In genomic region chr17:27402943-27403342, GRCh38 we compare ENCODE assay signal across 21 cellular contexts. TPM values are rescaled to one million over a fixed set of nuclear protein-coding genes. Genes with fewer than 3 reads are reported as not detected.
A peak's percentile ranks its signal among the peaks of the same experiment; 100 is the strongest.
DNase-seq lines count a peak whose midpoint lies in the region; ATAC-seq, FAIRE-seq and TF ChIP-seq lines count a peak whose summit lies in the region.
"Had no signal": no experiment of that assay in that cellular context is flagged by ENCODE, and none has a peak within 500 bp of the region (broad histone marks: within the 10 kb centered on the region; RNA-seq: fewer than 3 reads in every experiment).

No MANE protein-coding gene starts in this region.

- no peak overlapping the region for H3K9ac ChIP-seq in K562 (ENCODE audit: insufficient read depth in 1 of 2, low read depth in 2 of 2, low read length in 2 of 2)

- H3K9me1 ChIP-seq in K562 (ENCODE audit: control insufficient read depth, insufficient read depth, low read length): no peaks in the 10 kb centered on the region

- peak overlapping the region; percentile 78 for H3K27ac Mint-ChIP-seq in neural crest cell (ENCODE audit: unreplicated experiment)
- H3K27ac Mint-ChIP-seq: CD8-positive, alpha-beta T cell; HFFc6 had no signal

- no peaks in the 10 kb centered on the region for H3K27me3 ChIP-seq in K562 (ENCODE audit: control insufficient read depth in 2 of 2, insufficient read depth in 2 of 2, low read length in 2 of 2)
- no peaks in the 10 kb centered on the region for H3K27me3 ChIP-seq in right lobe of liver

- TF ChIP-seq POLR2A in K562 (conservative IDR thresholded peaks at IDR 0.05): no peak
- no peak for TF ChIP-seq POLR2A in right lobe of liver (IDR thresholded peaks at IDR 0.05)

- CTCF ChIA-PET in K562 (lab: Yijun Ruan, JAX; ENCODE audit: low intra/inter-chr PET ratio): no interaction called here

- no TSS peak for BruUV-seq in K562 (replicated peaks; lab: Mats Ljungman, UMichigan)

- H3K79me2 ChIP-seq in K562 (ENCODE audit: control insufficient read depth, insufficient read depth, low read length): no peaks in the 10 kb centered on the region

- no peak for TF ChIP-seq EP300 in K562 (IDR thresholded peaks at IDR 0.05; ENCODE audit: low read length)

- no peak overlapping the region for H3K4me3 Mint-ChIP-seq in neural crest cell
- H3K4me3 Mint-ChIP-seq: CD8-positive, alpha-beta T cell; HFFc6 had no signal

- H3K4me1 ChIP-seq in K562 (replicated peaks in 1 of 2; ENCODE audit: control insufficient read depth in 2 of 2, insufficient read depth in 2 of 2, low read length in 2 of 2) (peaks cover 9 to 11% of the 10 kb centered on the region in 2 experiments; a peak in 3 of 5 replicates), right lobe of liver (no peaks in the 10 kb centered on the region)

- TF ChIP-seq RAD21 in K562 (CRISPR knock-in tag; conservative IDR thresholded peaks at IDR 0.05 in 1 of 2, IDR thresholded peaks at IDR 0.05 in 1 of 2): no peak

- H3K4me3 ChIP-seq in K562 (no peak overlapping the region), right lobe of liver (no peak overlapping the region)
- H3K4me3 ChIP-seq: A549 had no signal

- peaks cover 6% of the 10 kb centered on the region for H3K27me3 Mint-ChIP-seq in neural crest cell (ENCODE audit: low read depth)

- POLR2A ChIA-PET in K562 (lab: Yijun Ruan, JAX): interaction anchor here (1.1 to 2.2 kb wide), 2 partner anchors 10 to 57 kb away, joined by 4 to 6 read pairs; no protein-coding TSS in a partner anchor

- 0 out of 3 replicates have a peak, but pooled peaks have one; percentile 10 for ATAC-seq in K562
- no peak for ATAC-seq in sciatic nerve
- no peak for ATAC-seq in HG02938 (IDR thresholded peaks at IDR 0.05; ENCODE audit: unreplicated experiment)
- no peak for ATAC-seq in right lobe of liver
- ATAC-seq: A549; CD8-positive, alpha-beta T cell; HCT116 had no signal

- H3K36me3 Mint-ChIP-seq in neural crest cell (ENCODE audit: low read depth): no peaks in the 10 kb centered on the region
- H3K36me3 Mint-ChIP-seq: CD8-positive, alpha-beta T cell had no signal

- 48% methylated on average over 5 of the region's 5 CpGs for WGBS in K562 (ENCODE audit: insufficient coverage, low coverage, missing lambda C conversion rate)
- WGBS in right lobe of liver (ENCODE audit: insufficient coverage, low coverage, low lambda C conversion rate, missing lambda C conversion rate): 93% methylated on average over 2 of the region's 5 CpGs

- H2AFZ ChIP-seq in K562 (ENCODE audit: low read depth, low read length): peak overlapping the region; percentile 55

- no peaks in the 10 kb centered on the region for H3K9me3 Mint-ChIP-seq in neural crest cell
- H3K9me3 Mint-ChIP-seq: CD8-positive, alpha-beta T cell; HFFc6 had no signal

- in situ Hi-C loops in K562 (cut with MboI): no loop called here

- H3K27ac ChIP-seq in K562 (ENCODE audit: extremely low read depth, low read depth, low read length): no peak overlapping the region
- no peak overlapping the region for H3K27ac ChIP-seq in right lobe of liver
- H3K27ac ChIP-seq: 22Rv1, A549 had no signal

- H3K4me2 ChIP-seq in K562 (ENCODE audit: insufficient read depth, low read length): no peak overlapping the region; the same call in 1 of the 2 replicates
- H3K4me2 ChIP-seq: A549 had no signal

- TF ChIP-seq CTCF in K562 (IDR thresholded peaks at IDR 0.05 in 2 of 3, conservative IDR thresholded peaks at IDR 0.05 in 1 of 3; ENCODE audit: insufficient read depth in 2 of 3, low read depth in 1 of 3, low read length in 3 of 3) (no peak), neural crest cell (conservative IDR thresholded peaks at IDR 0.05) (no peak), right lobe of liver (IDR thresholded peaks at IDR 0.05) (no peak)

- peak; percentile 19 for FAIRE-seq in K562 (lab: Jason Lieb, UNC)
- FAIRE-seq: A549, G401.6, GM12891, GM19239, H54, HepG2, HTR-8/SVneo had no signal

- no peaks in the 10 kb centered on the region for H3K36me3 ChIP-seq in K562 (ENCODE audit: control insufficient read depth, insufficient read depth, low read length)
- H3K36me3 ChIP-seq in right lobe of liver: no peaks in the 10 kb centered on the region

- peaks cover 11% of the 10 kb centered on the region for H3K4me1 Mint-ChIP-seq in neural crest cell

- DNase-seq in activated CD8-positive, alpha-beta memory T cell treated with anti-CD3 and anti-CD28 coated beads for 24 hours: peak; percentile 24
- DNase-seq in activated CD8-positive, alpha-beta memory T cell treated with anti-CD3 and anti-CD28 coated beads, Interleukin-2, amount 50 U/mL, for 4 hours: no peak
- DNase-seq in K562 (ENCODE audit: extremely low read depth in 1 of 4, low spot score in 3 of 4) (no peak), neural crest cell (ENCODE audit: low read depth, low spot score) (no peak), sciatic nerve (ENCODE audit: low spot score) (peak; percentile 17), right lobe of liver (no peak), SKM-1 (lab: John Stamatoyannopoulos, UW; ENCODE audit: unreplicated experiment) (no peak)
- DNase-seq: AML-193; Calu3; CD8-positive, alpha-beta T cell; HFFc6 had no signal

- intact Hi-C loops in K562 (cut with micrococcal nuclease): no loop called here
- intact Hi-C loops in sciatic nerve (cut with DNase I): no loop called here
- intact Hi-C loops in right lobe of liver (cut with DNase I): no loop called here

- no peaks in the 10 kb centered on the region for H3K9me3 ChIP-seq in K562 (replicated peaks; ENCODE audit: control insufficient read depth, insufficient read depth, low read depth, low read length)
- H3K9me3 ChIP-seq in right lobe of liver: no peaks in the 10 kb centered on the region
- H3K9me3 ChIP-seq: A549 had no signal

- no peaks in the 10 kb centered on the region for H4K20me1 ChIP-seq in K562 (replicated peaks; ENCODE audit: control insufficient read depth, insufficient read depth, low read length)

TF ChIP-seq in K562, 482 proteins besides CTCF, POLR2A, EP300 and RAD21 (continues in another document):
- TF ChIP-seq ETS1 (conservative IDR thresholded peaks at IDR 0.05; ENCODE audit: control insufficient read depth, low read depth, low read length) (no peak), ZBTB2 (IDR thresholded peaks at IDR 0.05) (no peak), ZNF551 (CRISPR knock-in tag; IDR thresholded peaks at IDR 0.05) (no peak), ETV6 (IDR thresholded peaks at IDR 0.05; ENCODE audit: borderline replicate concordance in 1 of 2, low read depth in 2 of 2, low read length in 1 of 2) (no peak), ETV6 (CRISPR knock-in tag; IDR thresholded peaks at IDR 0.05; ENCODE audit: borderline replicate concordance) (no peak), IRF9 (tag; IDR thresholded peaks at IDR 0.05) (no peak)

RNA-seq across cellular contexts. Expression of gene KSR1, which starts 53.3 kb away (rescaled TPM):
- total RNA-seq in K562 (2011; cell fraction: chromatin; rRNA removed; ENCODE audit: low replicate concordance): 221 and 371 TPM in 2 replicates
- 168 and 203 TPM in 2 replicates for total RNA-seq in K562 (2011; cell fraction: nucleolus; rRNA removed)
- total RNA-seq in K562 (2011; cell fraction: nucleoplasm; rRNA removed): 226 and 236 TPM in 2 replicates
- 17.8 and 18.2 TPM in 2 replicates for total RNA-seq in K562 (2014; rRNA removed)
- total RNA-seq in K562 (2014; rRNA removed; fragmentation: Illumina TruSeq; extraction: Trizol): 14.7 and 18.4 TPM in 2 replicates
- 9.6 and 10.9 TPM in 2 replicates for total RNA-seq in K562 (2015; rRNA removed; fragmentation: Illumina TruSeq; extraction: Trizol)
- 48.0 and 51.7 TPM in 2 replicates for total RNA-seq in K562 (2021)
- polyA plus RNA-seq in K562 (2011; rRNA removed): 16.4 and 20.2 TPM in 2 replicates
- polyA plus RNA-seq in K562 (2011; cell fraction: cytosol; rRNA removed): 9.1 and 16.1 TPM in 2 replicates
- polyA plus RNA-seq in K562 (2011; cell fraction: nucleus; rRNA removed): 52.3 and 120 TPM in 2 replicates
- polyA plus RNA-seq in K562 (2012): 27.7 and 56.2 TPM in 2 replicates
- 36.9 and 38.0 TPM in 2 replicates for polyA plus RNA-seq in K562 (2014; fragmentation: Illumina TruSeq; extraction: Trizol)
- polyA plus RNA-seq in K562 (2014; fragmentation: Nextera tagmentation; extraction: Ambion mirVana): 1 to 10 TPM; 1.4 TPM
- polyA plus RNA-seq in K562 (2014; rRNA removed): 29.4 and 33.6 TPM in 2 replicates
- polyA minus RNA-seq in K562 (2011; rRNA and poly(A)+ RNA removed): 19.1 and 30.3 TPM in 2 replicates
- 12.2 and 19.3 TPM in 2 replicates for polyA minus RNA-seq in K562 (2011; cell fraction: cytosol; rRNA and poly(A)+ RNA removed)
- 31.8 and 39.9 TPM in 2 replicates for polyA minus RNA-seq in K562 (2011; cell fraction: nucleus; rRNA and poly(A)+ RNA removed)
- total RNA-seq in neural crest cell: 27.8 and 28.0 TPM in 2 replicates
- total RNA-seq in sciatic nerve: 82.2 TPM
- 10 to 100 TPM in 1 of 6 experiments, 1 to 10 TPM in 5; 5.9 to 12.9 (median 8.7) TPM for total RNA-seq in right lobe of liver

Comparison
In these comparisons a context has a peak if more than half of its experiments do, and no peak if none do; other contexts are left out.
1. DNase-seq: peak in activated CD8-positive, alpha-beta memory T cell treated with anti-CD3 and anti-CD28 coated beads for 24 hours (single experiment) and sciatic nerve (single experiment); none in activated CD8-positive, alpha-beta memory T cell treated with anti-CD3 and anti-CD28 coated beads, Interleukin-2, amount 50 U/mL, for 4 hours (single experiment), K562 (0 of 4), neural crest cell (single experiment), right lobe of liver (0 of 3) and SKM-1 (single experiment).